ENCODE assay signal across 9 cellular contexts in the genomic region with DNA sequence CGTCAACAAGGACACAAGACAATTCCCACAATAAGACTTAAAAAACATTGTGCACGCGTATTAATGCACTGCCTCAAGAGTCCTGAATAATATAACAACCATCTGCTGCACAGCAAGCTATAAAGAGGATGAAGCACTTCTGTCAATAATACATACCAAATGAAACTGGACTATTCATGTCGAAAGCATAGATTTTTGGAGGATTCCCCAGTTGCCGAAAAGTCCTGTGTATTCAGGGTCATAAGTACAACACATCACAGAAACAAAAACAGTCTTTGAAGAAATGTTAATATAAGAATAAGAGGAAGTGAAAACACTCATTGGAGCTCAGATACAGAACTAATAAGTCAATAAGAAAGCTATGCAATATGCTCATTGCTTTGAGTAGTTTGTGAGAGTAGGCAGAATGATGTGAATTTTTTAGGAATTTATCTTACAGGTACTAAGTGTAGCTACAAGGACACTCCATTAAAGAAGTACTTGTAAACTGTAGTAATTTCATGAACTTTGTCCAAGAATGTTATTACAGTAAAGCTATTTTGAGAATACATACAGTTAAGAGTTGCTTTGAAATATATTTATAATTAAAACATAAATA. TPM values are rescaled to one million over a fixed set of nuclear protein-coding genes. Genes with fewer than 3 reads are reported as not detected.
DNase-seq lines count a peak whose midpoint lies in the region; ATAC-seq and TF ChIP-seq lines count a peak whose summit lies in the region.
"Had no signal": no experiment of that assay in that cellular context is flagged by ENCODE, and none has a peak within 500 bp of the region (broad histone marks: within the 10 kb centered on the region; RNA-seq: fewer than 3 reads in every experiment).

No MANE protein-coding gene starts in this region.

- POLR2A ChIA-PET in T-cell (lab: Charles Lee) = interaction anchor here in 1 of 2 donors (0.6 to 1.5 kb wide), 5 partner anchors 12 to 49 kb away, joined by 3 to 5 read pairs (median 3); partner anchors contain the start of gene CBLB
- POLR2A ChIA-PET in HEK293T (lab: Yijun Ruan, JAX) = no interaction called here

- peak; percentile 31 to 51 for ATAC-seq in activated T-cell treated with anti-CD3 and anti-CD28 coated beads, Interleukin-2, amount 50 U/mL, for 4 hours
- ATAC-seq in HG02885 (IDR thresholded peaks at IDR 0.05; ENCODE audit: poor library complexity, unreplicated experiment) (peak; percentile 95), T-cell (replicated peaks in 1 of 4) (no peak), sciatic nerve (peak; percentile 25)

- peaks cover 67% of the 10 kb centered on the region for H3K4me1 Mint-ChIP-seq in activated T-cell treated with anti-CD3 and anti-CD28 coated beads, Interleukin-2, amount 50 U/mL, for 4 hours (ENCODE audit: low read depth)
- H3K4me1 Mint-ChIP-seq in T-cell (peaks cover 72 to 73% (median 73%) of the 10 kb centered on the region in 3 donors), neural progenitor cell (peaks cover 11% of the 10 kb centered on the region)

- no peaks in the 10 kb centered on the region for H3K27me3 Mint-ChIP-seq in activated T-cell treated with anti-CD3 and anti-CD28 coated beads, Interleukin-2, amount 50 U/mL, for 4 hours (ENCODE audit: low read depth)
- H3K27me3 Mint-ChIP-seq in T-cell = no peaks in the 10 kb centered on the region
- H3K27me3 Mint-ChIP-seq in neural progenitor cell (ENCODE audit: insufficient read depth, low read depth) = no peaks in the 10 kb centered on the region

- H4K20me1 ChIP-seq in neural progenitor cell (ENCODE audit: low read depth) = peaks cover 12% of the 10 kb centered on the region

- H3K4me1 ChIP-seq in neural progenitor cell = peaks cover 14% of the 10 kb centered on the region

- H3K27ac Mint-ChIP-seq in T-cell (peak overlapping the region; percentile 81 to 91), neural progenitor cell (no peak overlapping the region)

- DNase-seq in activated T-cell treated with anti-CD3 and anti-CD28 coated beads, Interleukin-2, amount 50 U/mL, for 4 hours = no peak
- no peak for DNase-seq in activated T-cell treated with anti-CD3 and anti-CD28 coated beads, Interleukin-2, amount 50 U/mL, for 48 hours
- no peak for DNase-seq in T-cell
- no peak for DNase-seq in sciatic nerve (ENCODE audit: low spot score)
- no peak for DNase-seq in HEK293T (ENCODE audit: extremely low spot score)
- DNase-seq in neural progenitor cell (ENCODE audit: low spot score) = no peak
- DNase-seq in NCI-H1105 treated with DMSO at 0.1 percent for 48 hours (lab: John Stamatoyannopoulos, UW) = no peak

- no peaks in the 10 kb centered on the region for H3K9me3 ChIP-seq in neural progenitor cell (ENCODE audit: low read depth)

- CTCF ChIA-PET in T-cell (lab: Charles Lee) = interaction anchor here in 1 of 2 donors (0.7 kb wide), 1 partner anchor 370 kb away, joined by 3 read pairs; no protein-coding TSS in a partner anchor
- CTCF ChIA-PET in HEK293T (lab: Yijun Ruan, JAX) = interaction anchor here (1.0 kb wide), 1 partner anchor 8 kb away, joined by 3 read pairs; no protein-coding TSS in a partner anchor

- TF ChIP-seq CTCF in neural progenitor cell (IDR thresholded peaks at IDR 0.05) = no peak

- intact Hi-C loops in sciatic nerve (cut with DNase I) = no loop called here

- no peak overlapping the region for H3K27ac ChIP-seq in neural progenitor cell
- H3K27ac ChIP-seq: C4-2B had no signal

- peaks cover 55% of the 10 kb centered on the region for H3K36me3 Mint-ChIP-seq in activated T-cell treated with anti-CD3 and anti-CD28 coated beads, Interleukin-2, amount 50 U/mL, for 4 hours (ENCODE audit: insufficient read depth)
- peaks cover 57% of the 10 kb centered on the region for H3K36me3 Mint-ChIP-seq in T-cell
- peaks cover 31% of the 10 kb centered on the region for H3K36me3 Mint-ChIP-seq in neural progenitor cell

- no peak overlapping the region for H3K4me3 ChIP-seq in neural progenitor cell

- H3K79me2 ChIP-seq in neural progenitor cell (ENCODE audit: low read depth) = peaks cover 51% of the 10 kb centered on the region

- no peak overlapping the region for H3K4me2 ChIP-seq in neural progenitor cell

- no peaks in the 10 kb centered on the region for H3K9me3 Mint-ChIP-seq in activated T-cell treated with anti-CD3 and anti-CD28 coated beads, Interleukin-2, amount 50 U/mL, for 4 hours
- no peaks in the 10 kb centered on the region for H3K9me3 Mint-ChIP-seq in T-cell
- no peaks in the 10 kb centered on the region for H3K9me3 Mint-ChIP-seq in neural progenitor cell

- no peaks in the 10 kb centered on the region for H3K36me3 ChIP-seq in neural progenitor cell

- no peaks in the 10 kb centered on the region for H3F3A ChIP-seq in neural progenitor cell (ENCODE audit: low read depth)

- no peaks in the 10 kb centered on the region for H3K27me3 ChIP-seq in neural progenitor cell

- H3K9ac ChIP-seq in neural progenitor cell = no peak overlapping the region

- peak overlapping the region; percentile 71 for H3K4me3 Mint-ChIP-seq in activated T-cell treated with anti-CD3 and anti-CD28 coated beads, Interleukin-2, amount 50 U/mL, for 4 hours
- H3K4me3 Mint-ChIP-seq in T-cell (peak overlapping the region; percentile 30 to 73 (median 63)), neural progenitor cell (no peak overlapping the region)

- H2AFZ ChIP-seq in neural progenitor cell (replicated peaks) = no peak overlapping the region

TF ChIP-seq in HEK293T, 16 proteins besides CTCF, POLR2A, EP300 and RAD21:
- no peak for TF ChIP-seq SP1 (IDR thresholded peaks at IDR 0.05)
- TF ChIP-seq SUZ12 (IDR thresholded peaks at IDR 0.05) = no peak
- no peak for TF ChIP-seq L3MBTL2 (conservative IDR thresholded peaks at IDR 0.05)
- TF ChIP-seq TARDBP (IDR thresholded peaks at IDR 0.05) = no peak
- no peak for TF ChIP-seq HDGF (IDR thresholded peaks at IDR 0.05; ENCODE audit: borderline replicate concordance)
- no peak for TF ChIP-seq FOXM1 (IDR thresholded peaks at IDR 0.05; ENCODE audit: borderline replicate concordance)
- no peak for TF ChIP-seq BHLHE40 (IDR thresholded peaks at IDR 0.05; ENCODE audit: borderline replicate concordance)
- TF ChIP-seq, protein P1, sequence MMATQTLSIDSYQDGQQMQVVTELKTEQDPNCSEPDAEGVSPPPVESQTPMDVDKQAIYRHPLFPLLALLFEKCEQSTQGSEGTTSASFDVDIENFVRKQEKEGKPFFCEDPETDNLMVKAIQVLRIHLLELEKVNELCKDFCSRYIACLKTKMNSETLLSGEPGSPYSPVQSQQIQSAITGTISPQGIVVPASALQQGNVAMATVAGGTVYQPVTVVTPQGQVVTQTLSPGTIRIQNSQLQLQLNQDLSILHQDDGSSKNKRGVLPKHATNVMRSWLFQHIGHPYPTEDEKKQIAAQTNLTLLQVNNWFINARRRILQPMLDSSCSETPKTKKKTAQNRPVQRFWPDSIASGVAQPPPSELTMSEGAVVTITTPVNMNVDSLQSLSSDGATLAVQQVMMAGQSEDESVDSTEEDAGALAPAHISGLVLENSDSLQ (IDR thresholded peaks at IDR 0.05) = no peak
- no peak for TF ChIP-seq FOXK2 (IDR thresholded peaks at IDR 0.05)
- TF ChIP-seq CTBP1 (IDR thresholded peaks at IDR 0.05; ENCODE audit: borderline replicate concordance) = no peak
- TF ChIP-seq ZNF384 (IDR thresholded peaks at IDR 0.05) = no peak
- TF ChIP-seq ARNT (IDR thresholded peaks at IDR 0.05) = no peak
- TF ChIP-seq NFRKB (IDR thresholded peaks at IDR 0.05) = no peak
- no peak for TF ChIP-seq ELF4 (IDR thresholded peaks at IDR 0.05)
- no peak for TF ChIP-seq FOXA1 (IDR thresholded peaks at IDR 0.05)
- no peak for TF ChIP-seq LEF1 (IDR thresholded peaks at IDR 0.05; ENCODE audit: borderline replicate concordance)

RNA-seq across cellular contexts. Expression of gene CBLB, which starts 31.6 kb away (rescaled TPM):
- total RNA-seq in activated T-cell treated with anti-CD3 and anti-CD28 coated beads, Interleukin-2, amount 50 U/mL, for 4 hours = 10 to 100 TPM; 61.0 to 78.6 (median 70.4) TPM
- 100 to 1,000 TPM in 2 of 5 donors, 10 to 100 TPM in 3; 81.3 to 120 (median 99.6) TPM for total RNA-seq in T-cell
- 140 TPM for total RNA-seq in sciatic nerve
- 61.2 and 105 TPM in 2 replicates for total RNA-seq in neural progenitor cell (ENCODE audit: low replicate concordance)

Comparison
In these comparisons a context has a peak if more than half of its experiments do, and no peak if none do; other contexts are left out.
1. ATAC-seq: peak in activated T-cell treated with anti-CD3 and anti-CD28 coated beads, Interleukin-2, amount 50 U/mL, for 4 hours (2 of 2), HG02885 (single experiment) and sciatic nerve (single experiment); none in T-cell (0 of 4).